10 cellular contexts compared by ENCODE assay signal in the genomic region with DNA sequence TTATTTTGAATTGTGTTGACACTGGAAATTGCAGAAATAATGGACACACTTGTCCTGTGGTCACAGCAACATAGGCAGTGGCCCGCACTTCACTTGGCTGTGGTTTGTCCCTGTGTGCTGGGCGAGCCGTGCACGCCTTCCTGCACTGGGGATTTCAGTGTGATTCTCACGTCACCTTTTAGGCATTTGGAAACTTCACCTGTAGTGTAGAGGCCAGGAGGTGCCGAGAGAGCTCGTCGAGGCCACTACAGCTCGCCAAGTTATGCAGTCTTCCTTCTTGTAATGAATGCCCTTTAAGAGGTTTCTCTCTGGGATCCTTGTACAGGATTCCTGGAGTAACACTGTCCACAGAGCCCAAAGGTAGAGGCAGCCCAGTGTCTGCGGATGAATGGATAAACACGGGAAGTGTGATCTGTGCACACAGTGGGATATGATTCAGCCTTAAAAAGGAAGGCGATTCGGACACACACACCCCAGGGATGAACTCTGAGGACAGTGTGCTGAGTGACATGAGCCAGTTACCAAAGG. TPM values are rescaled to one million over a fixed set of nuclear protein-coding genes. Genes with fewer than 3 reads are reported as not detected.
DNase-seq lines count a peak whose midpoint lies in the region; ATAC-seq, FAIRE-seq and TF ChIP-seq lines count a peak whose summit lies in the region.
"Had no signal": no experiment of that assay in that cellular context is flagged by ENCODE, and none has a peak within 500 bp of the region (broad histone marks: within the 10 kb centered on the region; RNA-seq: fewer than 3 reads in every experiment).

No MANE protein-coding gene starts in this region.

- H3K4me3 Mint-ChIP-seq in T-cell (peak overlapping the region; percentile 61 to 75 (median 68)), CD14-positive monocyte (no peak overlapping the region)

- peaks cover 8 to 28% (median 25%) of the 10 kb centered on the region in 4 donors for H3K36me3 ChIP-seq in esophagus muscularis mucosa
- H3K36me3 ChIP-seq in skeletal muscle satellite cell (ENCODE audit: insufficient read depth, low read length), result peaks cover 23% of the 10 kb centered on the region

- no peak for TF ChIP-seq EP300 in esophagus muscularis mucosa (IDR thresholded peaks at IDR 0.05)

- H3K4me3 ChIP-seq in esophagus muscularis mucosa (no peak overlapping the region), skeletal muscle satellite cell (ENCODE audit: low read length) (no peak overlapping the region)
- H3K4me3 ChIP-seq: mucosa of descending colon had no signal

- peak overlapping the region; percentile 61 to 75 (median 68) for H3K27ac ChIP-seq in esophagus muscularis mucosa (replicated peaks in 1 of 4)

- peak; percentile 70 for FAIRE-seq in GM12892 (lab: Jason Lieb, UNC)

- H3K4me1 Mint-ChIP-seq in T-cell (peaks cover 35 to 48% (median 39%) of the 10 kb centered on the region in 3 donors), CD14-positive monocyte (peaks cover 2% of the 10 kb centered on the region)

- no peaks in the 10 kb centered on the region for H3K27me3 ChIP-seq in esophagus muscularis mucosa
- H3K27me3 ChIP-seq in skeletal muscle satellite cell (ENCODE audit: control insufficient read depth, insufficient read depth, low read length), result no peaks in the 10 kb centered on the region

- POLR2A ChIA-PET in T-cell (lab: Charles Lee), result no interaction called here

- H3K4me1 ChIP-seq in esophagus muscularis mucosa (peaks cover 29 to 36% (median 35%) of the 10 kb centered on the region in 4 donors), skeletal muscle satellite cell (ENCODE audit: control insufficient read depth, insufficient read depth, low read length) (peaks cover 26% of the 10 kb centered on the region)

- peak overlapping the region; percentile 53 for H3K9ac ChIP-seq in skeletal muscle satellite cell (ENCODE audit: low read depth, low read length)

- CTCF ChIA-PET in T-cell (lab: Charles Lee), result interaction anchor here (0.5 to 1.1 kb wide), 4 partner anchors 25 to 212 kb away, joined by 3 to 5 read pairs (median 4); partner anchors contain the start of gene AJM1 (in 1 of the 2)

- H3K27ac Mint-ChIP-seq in T-cell (peak overlapping the region; percentile 97 to 98), CD14-positive monocyte (peak overlapping the region in 1 of 7 donors; percentile 78)

- WGBS in esophagus muscularis mucosa, result 65% methylated on average over 12 of the region's 13 CpGs

- intact Hi-C loops in esophagus muscularis mucosa (cut with DNase I) (no loop called here), CD14-positive monocyte (cut with micrococcal nuclease) (no loop called here)

- TF ChIP-seq POLR2A in GM12892 (IDR thresholded peaks at IDR 0.05; ENCODE audit: low read depth, low read length), result no peak
- TF ChIP-seq POLR2A in esophagus muscularis mucosa (IDR thresholded peaks at IDR 0.05; ENCODE audit: low read depth), result no peak

- H3K9me3 Mint-ChIP-seq in T-cell (no peaks in the 10 kb centered on the region), CD14-positive monocyte (no peaks in the 10 kb centered on the region)

- H3K9me3 ChIP-seq in esophagus muscularis mucosa (no peaks in the 10 kb centered on the region), skeletal muscle satellite cell (replicated peaks; ENCODE audit: low read length) (no peaks in the 10 kb centered on the region)
- H3K9me3 ChIP-seq: mucosa of descending colon had no signal

- DNase-seq in GM12892 (ENCODE audit: insufficient read length) (no peak), T-cell (no peak), esophagus muscularis mucosa (ENCODE audit: extremely low spot score) (no peak), NCI-H2029 (lab: John Stamatoyannopoulos, UW) (no peak), NCI-H526 treated with DMSO at 0.1 percent for 48 hours (lab: John Stamatoyannopoulos, UW) (no peak), NOMO-1 treated with DMSO at 0.1 percent for 48 hours (lab: John Stamatoyannopoulos, UW; ENCODE audit: unreplicated experiment) (no peak), CD14-positive monocyte (ENCODE audit: low spot score) (no peak)
- DNase-seq: NCI-H146 had no signal

- peak overlapping the region; percentile 76 for H3K4me2 ChIP-seq in skeletal muscle satellite cell (ENCODE audit: low read length)

- TF ChIP-seq CTCF in esophagus muscularis mucosa (IDR thresholded peaks at IDR 0.05) (no peak), CD14-positive monocyte (IDR thresholded peaks at IDR 0.05) (no peak)

- H3K36me3 Mint-ChIP-seq in T-cell, result peaks cover 14% of the 10 kb centered on the region
- peaks cover 36 to 68% of the 10 kb centered on the region in 2 donors for H3K36me3 Mint-ChIP-seq in CD14-positive monocyte

- ATAC-seq in T-cell (replicated peaks in 1 of 4), result no peak

- H3K27me3 Mint-ChIP-seq in T-cell, result no peaks in the 10 kb centered on the region
- H3K27me3 Mint-ChIP-seq in CD14-positive monocyte (ENCODE audit: low read depth in 3 of 3), result no peaks in the 10 kb centered on the region

RNA-seq across cellular contexts. Expression of gene TRAF2, which starts 14.7 kb away (rescaled TPM):
- 14.3 TPM for polyA plus RNA-seq in GM12892 (2012; ENCODE audit: missing spikeins)
- total RNA-seq in T-cell, result 10 to 100 TPM; 20.9 to 38.7 (median 33.7) TPM
- total RNA-seq in esophagus muscularis mucosa, result 10 to 100 TPM in 2 of 4 donors, 1 to 10 TPM in 2; 6.6 to 15.5 (median 12.4) TPM
- 10.6 and 11.6 TPM in 2 replicates for total RNA-seq in skeletal muscle satellite cell (2012; rRNA removed)
- 1 to 10 TPM; 1.6 to 2.0 TPM for polyA plus RNA-seq in CD14-positive monocyte

RNA-seq across cellular contexts. Expression of gene EDF1, which starts 34.9 kb away (rescaled TPM):
- 382 TPM for polyA plus RNA-seq in GM12892 (2012; ENCODE audit: missing spikeins)
- total RNA-seq in T-cell (100 to 1,000 TPM; 236 to 314 (median 297) TPM), esophagus muscularis mucosa (100 to 1,000 TPM; 233 to 283 (median 247) TPM)
- total RNA-seq in skeletal muscle satellite cell (2012; rRNA removed), result 209 and 288 TPM in 2 replicates
- 100 to 1,000 TPM; 245 to 264 TPM for polyA plus RNA-seq in CD14-positive monocyte

RNA-seq across cellular contexts. Expression of gene FBXW5, which starts 43.5 kb away (rescaled TPM):
- polyA plus RNA-seq in GM12892 (2012; ENCODE audit: missing spikeins), result 10.1 TPM
- total RNA-seq in T-cell (100 to 1,000 TPM in 3 of 5 donors, 10 to 100 TPM in 2; 60.9 to 161 (median 145) TPM), esophagus muscularis mucosa (100 to 1,000 TPM; 238 to 303 (median 267) TPM)
- 123 and 127 TPM in 2 replicates for total RNA-seq in skeletal muscle satellite cell (2012; rRNA removed)
- 10 to 100 TPM; 85.3 to 92.7 TPM for polyA plus RNA-seq in CD14-positive monocyte

RNA-seq across cellular contexts. Expression of gene C8G, which starts 44.0 kb away (rescaled TPM):
- not detected for polyA plus RNA-seq in GM12892 (2012; ENCODE audit: missing spikeins)
- total RNA-seq in T-cell (1 to 10 TPM; 1.7 to 3.8 (median 3.2) TPM), esophagus muscularis mucosa (not detected)
- total RNA-seq in skeletal muscle satellite cell (2012; rRNA removed), result not detected in 2 replicates
- polyA plus RNA-seq in CD14-positive monocyte, result under 1 TPM in 1 of 2 donors, not detected in 1; 0.55 TPM

RNA-seq across cellular contexts. Expression of gene MAMDC4, which starts 48.9 kb away (rescaled TPM):
- 2.3 TPM for polyA plus RNA-seq in GM12892 (2012; ENCODE audit: missing spikeins)
- total RNA-seq in T-cell (10 to 100 TPM in 1 of 5 donors, 1 to 10 TPM in 4; 3.0 to 10.7 (median 7.1) TPM), esophagus muscularis mucosa (1 to 10 TPM; 1.7 to 4.7 (median 2.1) TPM)
- total RNA-seq in skeletal muscle satellite cell (2012; rRNA removed), result 0.51 and 0.66 TPM in 2 replicates
- polyA plus RNA-seq in CD14-positive monocyte, result under 1 TPM in 1 of 2 donors, not detected in 1; 0.07 TPM

Comparison
In these comparisons a context has a peak if more than half of its experiments do, and no peak if none do; other contexts are left out.
1. H3K4me3 Mint-ChIP-seq: peak in T-cell (3 of 3); none in CD14-positive monocyte (0 of 2).